1 cellular context compared by ENCODE assay signal in the genomic region with DNA sequence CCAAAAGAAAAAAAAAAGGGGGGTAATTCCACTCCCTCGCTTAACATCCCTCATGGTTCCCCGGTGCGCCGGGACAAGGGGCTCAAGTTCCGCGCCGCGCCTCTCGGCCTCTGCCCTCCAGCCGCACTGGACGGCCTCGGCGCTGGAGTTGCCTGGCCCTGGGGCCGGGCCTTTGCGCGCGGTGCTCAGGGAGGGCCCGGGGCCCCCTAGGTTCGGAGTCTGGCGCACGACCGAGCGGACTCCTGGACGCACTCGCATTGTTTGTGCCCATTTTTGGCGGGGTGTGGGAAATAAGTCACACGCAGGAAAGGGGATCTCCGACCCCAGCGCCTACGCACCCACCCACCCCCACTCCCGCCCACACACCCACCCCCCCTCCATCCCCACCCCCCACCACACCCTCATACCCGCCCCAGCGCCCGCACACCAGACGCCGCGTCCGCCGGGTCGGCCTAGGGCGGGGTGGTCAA.
A peak's percentile ranks its signal among the peaks of the same experiment; 100 is the strongest.
TF ChIP-seq lines count a peak whose summit lies in the region.

No MANE protein-coding gene starts in this region.

TF ChIP-seq in H1, 55 proteins besides CTCF, POLR2A, EP300 and RAD21:
- no peak for TF ChIP-seq BRCA1 (IDR thresholded peaks at IDR 0.05; ENCODE audit: low read depth, low read length)
- TF ChIP-seq PHF8 (conservative IDR thresholded peaks at IDR 0.05; ENCODE audit: low read depth, low read length): 0 out of 2 replicates have a peak, but pooled peaks have one; percentile 1
